In genomic region chr4:38190717-38191178, GRCh38 we compare ENCODE assay signal across 9 cellular contexts.
DNase-seq lines count a peak whose midpoint lies in the region; ATAC-seq, FAIRE-seq and TF ChIP-seq lines count a peak whose summit lies in the region.
"Had no signal": no experiment of that assay in that cellular context is flagged by ENCODE, and none has a peak within 500 bp of the region (broad histone marks: within the 10 kb centered on the region; RNA-seq: fewer than 3 reads in every experiment).

No MANE protein-coding gene starts in this region.

- TF ChIP-seq POLR2A in endothelial cell of umbilical vein (IDR thresholded peaks at IDR 0.05; ENCODE audit: low read depth, low read length) = no peak

- peak; percentile 51 for DNase-seq in A673 (ENCODE audit: low spot score)
- DNase-seq in MG63 = peak; percentile 81
- DNase-seq in endothelial cell of umbilical vein (ENCODE audit: low read depth, low spot score) = peak; percentile 88
- no peak for DNase-seq in Kasumi-1 (lab: John Stamatoyannopoulos, UW)
- no peak for DNase-seq in DMS153 treated with DMSO at 0.1 percent for 48 hours (lab: John Stamatoyannopoulos, UW; ENCODE audit: unreplicated experiment)
- DNase-seq: CD4-positive, CD25-positive, alpha-beta regulatory T cell had no signal

- H3K9me3 ChIP-seq in A673 (ENCODE audit: low read depth, low read length, poor library complexity, severe bottlenecking) (no peaks in the 10 kb centered on the region), MG63 (no peaks in the 10 kb centered on the region), endothelial cell of umbilical vein (replicated peaks; ENCODE audit: control insufficient read depth, insufficient read depth, low read length) (no peaks in the 10 kb centered on the region), mesodermal cell (ENCODE audit: control insufficient read depth, low read length) (peaks cover 7% of the 10 kb centered on the region)

- CTCF ChIA-PET in A673 (lab: Charles Lee) = no interaction called here
- CTCF ChIA-PET in endothelial cell of umbilical vein (lab: Charles Lee) = interaction anchor here (1.0 to 1.6 kb wide), 2 partner anchors 11 to 129 kb away, joined by 4 to 5 read pairs; no protein-coding TSS in a partner anchor

- H3K27ac ChIP-seq in A673 (ENCODE audit: low read depth, low read length, poor library complexity, severe bottlenecking) = no peak overlapping the region
- H3K27ac ChIP-seq in endothelial cell of umbilical vein (ENCODE audit: insufficient read depth, low read depth, low read length) = peak overlapping the region; percentile 43
- peak overlapping the region; percentile 41 for H3K27ac ChIP-seq in mesodermal cell (ENCODE audit: low read depth, low read length, severe bottlenecking)

- intact Hi-C loops in A673 (cut with micrococcal nuclease; ENCODE audit: unreplicated experiment) (no loop called here), endothelial cell of umbilical vein (cut with micrococcal nuclease) (loop anchor here (1.0 to 5.0 kb wide), 2 partner anchors 28 to 47 kb away; no protein-coding TSS in a partner anchor)

- no peak overlapping the region for H3K9ac ChIP-seq in endothelial cell of umbilical vein (replicated peaks; ENCODE audit: extremely low read depth, insufficient read depth, low read length)

- no peak overlapping the region for H3K4me3 ChIP-seq in A673 (ENCODE audit: low read depth, low read length, poor library complexity, severe bottlenecking)
- H3K4me3 ChIP-seq in MG63 = no peak overlapping the region
- H3K4me3 ChIP-seq in endothelial cell of umbilical vein (replicated peaks in 1 of 3; ENCODE audit: insufficient read depth in 1 of 3, low read depth in 1 of 3, low read length in 3 of 3) = no peak overlapping the region
- no peak overlapping the region for H3K4me3 ChIP-seq in mesodermal cell (ENCODE audit: extremely low read depth, insufficient read depth, low read length, poor library complexity, severe bottlenecking)

- peak overlapping the region; percentile 19 for H3K4me2 ChIP-seq in endothelial cell of umbilical vein (ENCODE audit: insufficient read depth, low read length)

- peak; percentile 95 for FAIRE-seq in endothelial cell of umbilical vein (lab: Jason Lieb, UNC)

- ATAC-seq in GM18498 (IDR thresholded peaks at IDR 0.05; ENCODE audit: unreplicated experiment) = no peak
- no peak for ATAC-seq in HG03108 (IDR thresholded peaks at IDR 0.05; ENCODE audit: unreplicated experiment)

- H2AFZ ChIP-seq in endothelial cell of umbilical vein (ENCODE audit: low read depth, low read length) = no peak overlapping the region

- H3K79me2 ChIP-seq in endothelial cell of umbilical vein (ENCODE audit: control insufficient read depth, insufficient read depth, low read length) = no peaks in the 10 kb centered on the region

- BruUV-seq in A673 (replicated peaks; lab: Mats Ljungman, UMichigan) (no TSS peak), endothelial cell of umbilical vein (replicated peaks; lab: Mats Ljungman, UMichigan) (no TSS peak)

- WGBS in mesodermal cell (ENCODE audit: insufficient coverage in 2 of 2), 2 experiments = 67 to 80% methylated on average over 2 to 3 of the region's 4 CpGs

- POLR2A ChIA-PET in A673 (lab: Charles Lee; ENCODE audit: low non-redundant PET) (no interaction called here), endothelial cell of umbilical vein (lab: Charles Lee) (no interaction called here)

- H3K4me1 ChIP-seq in A673 (ENCODE audit: insufficient read depth, low read length, poor library complexity, severe bottlenecking) (peaks cover 8% of the 10 kb centered on the region), endothelial cell of umbilical vein (ENCODE audit: control insufficient read depth, extremely low read depth, insufficient read depth, low read length) (peaks cover 24% of the 10 kb centered on the region), mesodermal cell (ENCODE audit: control insufficient read depth, insufficient read depth, low read length, poor library complexity, severe bottlenecking) (peaks cover 14% of the 10 kb centered on the region)

- H4K20me1 ChIP-seq in endothelial cell of umbilical vein (replicated peaks; ENCODE audit: control insufficient read depth, extremely low read depth, insufficient read depth, low read length) = no peaks in the 10 kb centered on the region

- dilution Hi-C loops in endothelial cell of umbilical vein (cut with MboI; ENCODE audit: extremely low pct_ligation_motif_present, low sequenced_read_pairs) = no loop called here

- no peaks in the 10 kb centered on the region for H3K9me1 ChIP-seq in endothelial cell of umbilical vein (replicated peaks; ENCODE audit: control insufficient read depth, extremely low read depth, insufficient read depth, low read length)

- no peaks in the 10 kb centered on the region for H3K36me3 ChIP-seq in A673 (ENCODE audit: insufficient read depth, low read length, poor library complexity, severe bottlenecking)
- no peaks in the 10 kb centered on the region for H3K36me3 ChIP-seq in MG63
- H3K36me3 ChIP-seq in endothelial cell of umbilical vein (ENCODE audit: control insufficient read depth in 2 of 2, extremely low read depth in 1 of 2, insufficient read depth in 2 of 2, low read length in 2 of 2) = no peaks in the 10 kb centered on the region
- H3K36me3 ChIP-seq in mesodermal cell (ENCODE audit: control insufficient read depth, insufficient read depth, low read length) = no peaks in the 10 kb centered on the region

- H3K27me3 ChIP-seq in A673 (replicated peaks; ENCODE audit: insufficient read depth, low read depth, low read length, poor library complexity) (peaks cover 5% of the 10 kb centered on the region), MG63 (no peaks in the 10 kb centered on the region), endothelial cell of umbilical vein (ENCODE audit: control insufficient read depth in 2 of 2, insufficient read depth in 2 of 2, low read length in 2 of 2) (peaks cover 5 to 11% of the 10 kb centered on the region in 2 experiments)

- TF ChIP-seq CTCF in A673 (conservative IDR thresholded peaks at IDR 0.05; ENCODE audit: low read depth, low read length) (no peak), endothelial cell of umbilical vein (IDR thresholded peaks at IDR 0.05; ENCODE audit: extremely low read depth in 1 of 2, insufficient read depth in 1 of 2, low read depth in 1 of 2, low read length in 2 of 2) (no peak)

TF ChIP-seq in endothelial cell of umbilical vein, 7 proteins besides CTCF, POLR2A, EP300 and RAD21:
- TF ChIP-seq MYC (IDR thresholded peaks at IDR 0.05; ENCODE audit: low read depth, low read length) (no peak), FOS (IDR thresholded peaks at IDR 0.05; ENCODE audit: borderline replicate concordance, insufficient read depth, low read length) (peak; percentile 53), EZH2 (IDR thresholded peaks at IDR 0.05; ENCODE audit: borderline replicate concordance, low read depth, low read length, severe bottlenecking) (no peak), GATA2 (IDR thresholded peaks at IDR 0.05; ENCODE audit: insufficient read depth, insufficient read length, low read depth, low read length) (no peak), JUN (IDR thresholded peaks at IDR 0.05; ENCODE audit: borderline replicate concordance, insufficient read depth, insufficient read length, low read depth) (peak; percentile 62), POLR2AphosphoS5 (IDR thresholded peaks at IDR 0.05; ENCODE audit: insufficient read depth, low read depth, low read length) (peak; percentile 76)
- TF ChIP-seq, protein P1, sequence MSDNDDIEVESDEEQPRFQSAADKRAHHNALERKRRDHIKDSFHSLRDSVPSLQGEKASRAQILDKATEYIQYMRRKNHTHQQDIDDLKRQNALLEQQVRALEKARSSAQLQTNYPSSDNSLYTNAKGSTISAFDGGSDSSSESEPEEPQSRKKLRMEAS (IDR thresholded peaks at IDR 0.05; ENCODE audit: insufficient read depth, insufficient read length) = no peak
TF ChIP-seq in endothelial cell of umbilical vein: peak in this region for 3.

Comparison
In these comparisons a context has a peak if more than half of its experiments do, and no peak if none do; other contexts are left out.
1. DNase-seq: peak in A673 (single experiment), MG63 (single experiment) and endothelial cell of umbilical vein (single experiment); none in Kasumi-1 (0 of 2) and DMS153 treated with DMSO at 0.1 percent for 48 hours (single experiment).